2 cellular contexts compared by ENCODE assay signal in genomic region chr17:10754861-10755591, GRCh38.
TF ChIP-seq lines count a peak whose summit lies in the region.

No MANE protein-coding gene starts in this region.

TF ChIP-seq in liver, 16 proteins besides CTCF, POLR2A, EP300 and RAD21:
- TF ChIP-seq SP1 (IDR thresholded peaks at IDR 0.05) (no peak), FOXA1 (IDR thresholded peaks at IDR 0.05) (no peak), TAF1 (conservative IDR thresholded peaks at IDR 0.05) (no peak), FOXA2 (IDR thresholded peaks at IDR 0.05) (no peak), RXRA (IDR thresholded peaks at IDR 0.05) (no peak)

TF ChIP-seq in HepG2, 621 proteins besides CTCF, POLR2A, EP300 and RAD21:
- no peak for TF ChIP-seq FOXC1 (CRISPR knock-in tag; IDR thresholded peaks at IDR 0.05; ENCODE audit: borderline replicate concordance)
- no peak for TF ChIP-seq ZNF44 (CRISPR knock-in tag; IDR thresholded peaks at IDR 0.05)
- no peak for TF ChIP-seq SNAPC2 (CRISPR knock-in tag; IDR thresholded peaks at IDR 0.05)
- no peak for TF ChIP-seq SNAPC5 (CRISPR knock-in tag; IDR thresholded peaks at IDR 0.05; ENCODE audit: borderline replicate concordance)
- TF ChIP-seq ZBTB1 (CRISPR knock-in tag; IDR thresholded peaks at IDR 0.05; ENCODE audit: borderline replicate concordance) = no peak
- TF ChIP-seq ZNF446 (CRISPR knock-in tag; IDR thresholded peaks at IDR 0.05) = no peak
- no peak for TF ChIP-seq CBFB (CRISPR knock-in tag; IDR thresholded peaks at IDR 0.05)
- TF ChIP-seq ZNF841 (CRISPR knock-in tag; IDR thresholded peaks at IDR 0.05; ENCODE audit: borderline replicate concordance) = no peak
- no peak for TF ChIP-seq IKZF1 (IDR thresholded peaks at IDR 0.05)
- no peak for TF ChIP-seq HMGXB4 (CRISPR knock-in tag; IDR thresholded peaks at IDR 0.05; ENCODE audit: borderline replicate concordance in 1 of 2, low read depth in 1 of 2)
